11 cellular contexts compared by ENCODE assay signal in the genomic region with DNA sequence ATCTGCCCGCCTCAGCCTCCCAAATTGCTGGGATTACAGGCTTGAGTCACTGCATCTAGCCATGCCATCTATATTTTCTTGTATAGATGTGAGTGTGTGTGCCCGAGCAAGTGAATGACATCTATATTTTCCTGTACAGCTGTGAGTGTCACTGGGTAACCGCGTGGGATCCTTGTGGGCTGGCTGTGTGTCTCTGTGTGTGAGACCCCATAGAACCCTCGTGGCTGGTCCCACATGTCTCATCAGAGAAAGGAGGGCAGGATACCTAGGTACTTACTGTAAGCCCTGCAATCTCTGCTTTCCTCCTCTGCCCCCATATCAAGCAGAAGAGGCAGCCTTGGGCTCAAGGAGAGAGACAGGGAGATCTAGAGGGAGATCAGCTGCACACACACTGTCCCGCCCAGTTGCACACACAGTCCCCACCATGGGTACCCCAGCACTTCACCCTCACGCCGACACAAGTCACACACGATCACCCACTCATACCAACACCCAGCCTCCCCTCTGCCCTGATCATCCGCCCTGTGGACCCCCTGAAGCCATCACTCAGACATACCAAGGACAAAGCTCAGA. TPM values are rescaled to one million over a fixed set of nuclear protein-coding genes. Genes with fewer than 3 reads are reported as not detected.
DNase-seq lines count a peak whose midpoint lies in the region; ATAC-seq and TF ChIP-seq lines count a peak whose summit lies in the region.
"Had no signal": no experiment of that assay in that cellular context is flagged by ENCODE, and none has a peak within 500 bp of the region (broad histone marks: within the 10 kb centered on the region; RNA-seq: fewer than 3 reads in every experiment).

No MANE protein-coding gene starts in this region.

- H3F3A ChIP-seq in PC-3 (ENCODE audit: low read length, unreplicated experiment): no peaks in the 10 kb centered on the region

- in situ Hi-C loops in transverse colon (cut with MboI; ENCODE audit: low pct_ligation_motif_present in 1 of 4, low pct_unique_long_range_greater_than_20kb in 1 of 4, low sequenced_read_pairs in 3 of 4): no loop called here

- no TSS peak for BruUV-seq in PC-3 (replicated peaks; lab: Mats Ljungman, UMichigan)

- H3K36me3 Mint-ChIP-seq in activated CD4-positive, alpha-beta T cell treated with anti-CD3 and anti-CD28 coated beads, Interleukin-2, amount 10 ng/mL, durations not matched to agents 24 days and 14 days (ENCODE audit: low read depth): peaks cover 9% of the 10 kb centered on the region
- H3K36me3 Mint-ChIP-seq in immature natural killer cell: peaks cover 0 to 8% (median 0%) of the 10 kb centered on the region in 3 donors

- no peaks in the 10 kb centered on the region for H3K79me2 ChIP-seq in PC-3 (ENCODE audit: low read length)

- intact Hi-C loops in activated CD4-positive, alpha-beta T cell treated with anti-CD3 and anti-CD28 coated beads, Interleukin-2, amount 10 ng/mL, durations not matched to agents 24 days and 14 days (cut with micrococcal nuclease): loop anchor here (1.0 to 5.0 kb wide), 3 partner anchors 21 to 36 kb away; partner anchors contain the start of gene TUBB4A
- intact Hi-C loops in transverse colon (cut with DNase I; ENCODE audit: low total_unique reads) (no loop called here), PC-3 (cut with micrococcal nuclease) (no loop called here)

- H3K4me2 ChIP-seq in PC-3 (ENCODE audit: low read length): no peak overlapping the region

- CTCF ChIA-PET in PC-3 (lab: Charles Lee): no interaction called here

- H3K4me3 ChIP-seq in transverse colon (peak overlapping the region in 3 of 4 donors; percentile 23 to 44 (median 25)), PC-3 (ENCODE audit: low read length) (no peak overlapping the region)

- no peak overlapping the region for H3K9ac ChIP-seq in PC-3 (ENCODE audit: low read length)

- no peaks in the 10 kb centered on the region for H3K27me3 Mint-ChIP-seq in activated CD4-positive, alpha-beta T cell treated with anti-CD3 and anti-CD28 coated beads, Interleukin-2, amount 10 ng/mL, durations not matched to agents 24 days and 14 days
- peaks cover 0 to 15% (median 4%) of the 10 kb centered on the region in 3 donors for H3K27me3 Mint-ChIP-seq in immature natural killer cell (ENCODE audit: low read depth in 3 of 3)

- no peak for TF ChIP-seq EP300 in transverse colon (IDR thresholded peaks at IDR 0.05; ENCODE audit: low read depth)

- H3K9me3 ChIP-seq in transverse colon: no peaks in the 10 kb centered on the region
- no peaks in the 10 kb centered on the region for H3K9me3 ChIP-seq in PC-3 (ENCODE audit: low read length)

- H3K4me1 ChIP-seq in transverse colon (peaks cover 4 to 10% (median 7%) of the 10 kb centered on the region in 4 donors), PC-3 (ENCODE audit: insufficient read depth, low read length) (no peaks in the 10 kb centered on the region)

- POLR2A ChIA-PET in PC-3 (lab: Charles Lee; ENCODE audit: unreplicated experiment): interaction anchor here (0.6 kb wide), 2 partner anchors 115 to 120 kb away, joined by 4 to 24 read pairs; no protein-coding TSS in a partner anchor

- ATAC-seq in PC-3: no peak

- no peak overlapping the region for H2AFZ ChIP-seq in PC-3 (ENCODE audit: low read length)

- peak overlapping the region; percentile 96 for H3K27ac Mint-ChIP-seq in activated CD4-positive, alpha-beta T cell treated with anti-CD3 and anti-CD28 coated beads, Interleukin-2, amount 10 ng/mL, durations not matched to agents 24 days and 14 days
- H3K27ac Mint-ChIP-seq in immature natural killer cell: peak overlapping the region; percentile 99 to 100 (median 99)

- H3K9me2 ChIP-seq in PC-3 (replicated peaks; ENCODE audit: low read length): no peaks in the 10 kb centered on the region

- H3K27ac ChIP-seq in transverse colon (peak overlapping the region; percentile 11 to 64 (median 60)), PC-3 (ENCODE audit: low read length) (no peak overlapping the region)

- H3K36me3 ChIP-seq in transverse colon (no peaks in the 10 kb centered on the region), PC-3 (ENCODE audit: low read depth, low read length) (no peaks in the 10 kb centered on the region)

- DNase-seq in activated T-cell treated with anti-CD3 and anti-CD28 coated beads for 4 hours (peak; percentile 34), immature natural killer cell (peak; percentile 46 to 56 (median 54)), transverse colon (no peak), PC-3 (no peak), middle frontal gyrus (ENCODE audit: extremely low spot score, low spot score) (no peak), NCI-H748 treated with DMSO at 0.1 percent for 48 hours (lab: John Stamatoyannopoulos, UW) (no peak)
- no peak for DNase-seq in activated T-cell treated with anti-CD3 and anti-CD28 coated beads, Interleukin-2, amount 50 U/mL, for 1 hour
- peak; percentile 68 for DNase-seq in activated CD4-positive, alpha-beta T cell treated with anti-CD3 and anti-CD28 coated beads, Interleukin-2, amount 10 ng/mL, durations not matched to agents 24 days and 14 days
- DNase-seq: ACHN, NCI-H1436 treated with DMSO at 0.1 percent for 48 hours had no signal

- H3K27me3 ChIP-seq in transverse colon (peaks cover 12% of the 10 kb centered on the region), PC-3 (ENCODE audit: low read length) (no peaks in the 10 kb centered on the region)

- no peak for TF ChIP-seq POLR2A in transverse colon (IDR thresholded peaks at IDR 0.05)

- no peak for TF ChIP-seq CTCF in transverse colon (IDR thresholded peaks at IDR 0.05)
- TF ChIP-seq CTCF in PC-3 (conservative IDR thresholded peaks at IDR 0.05; ENCODE audit: low read depth, low read length): no peak

- no peaks in the 10 kb centered on the region for H3K9me3 Mint-ChIP-seq in activated CD4-positive, alpha-beta T cell treated with anti-CD3 and anti-CD28 coated beads, Interleukin-2, amount 10 ng/mL, durations not matched to agents 24 days and 14 days
- no peaks in the 10 kb centered on the region for H3K9me3 Mint-ChIP-seq in immature natural killer cell

- peak overlapping the region; percentile 99 for H3K4me3 Mint-ChIP-seq in activated CD4-positive, alpha-beta T cell treated with anti-CD3 and anti-CD28 coated beads, Interleukin-2, amount 10 ng/mL, durations not matched to agents 24 days and 14 days
- H3K4me3 Mint-ChIP-seq in immature natural killer cell: peak overlapping the region; percentile 93 to 99 (median 98)

- H4K20me1 ChIP-seq in PC-3 (ENCODE audit: low read length): no peaks in the 10 kb centered on the region

- WGBS in transverse colon (ENCODE audit: low coverage in 1 of 2), 2 donors: 55% methylated on average over 10 of the region's 10 CpGs; no CpG with 5 or more reads in 1 of the 2 donors

- peaks cover 23% of the 10 kb centered on the region for H3K4me1 Mint-ChIP-seq in activated CD4-positive, alpha-beta T cell treated with anti-CD3 and anti-CD28 coated beads, Interleukin-2, amount 10 ng/mL, durations not matched to agents 24 days and 14 days
- peaks cover 42 to 43% of the 10 kb centered on the region in 2 donors for H3K4me1 Mint-ChIP-seq in immature natural killer cell

RNA-seq across cellular contexts. Expression of gene DENND1C, which starts 0.7 kb away (rescaled TPM):
- 63.7 and 67.6 TPM in 2 replicates for total RNA-seq in activated CD4-positive, alpha-beta T cell treated with anti-CD3 and anti-CD28 coated beads, Interleukin-2, amount 10 ng/mL, durations not matched to agents 24 days and 14 days
- 100 to 1,000 TPM in 1 of 3 donors, 10 to 100 TPM in 2; 29.0 to 120 (median 32.9) TPM for polyA plus RNA-seq in immature natural killer cell
- total RNA-seq in transverse colon: 1 to 10 TPM in 3 of 4 donors, under 1 TPM in 1; 0.40 to 7.5 (median 5.0) TPM
- not detected in 2 replicates for total RNA-seq in PC-3 (2014; rRNA removed)
- total RNA-seq: frontal cortex had no signal

RNA-seq across cellular contexts. Expression of gene CRB3, which starts 16.9 kb away (rescaled TPM):
- total RNA-seq in activated CD4-positive, alpha-beta T cell treated with anti-CD3 and anti-CD28 coated beads, Interleukin-2, amount 10 ng/mL, durations not matched to agents 24 days and 14 days: 0.26 and 0.33 TPM in 2 replicates
- under 1 TPM in 1 of 3 donors, not detected in 2; 0.39 TPM for polyA plus RNA-seq in immature natural killer cell
- total RNA-seq in transverse colon (100 to 1,000 TPM in 3 of 4 donors, 10 to 100 TPM in 1; 57.9 to 391 (median 229) TPM), PC-3 (2014; rRNA removed) (67.4 and 71.3 TPM in 2 replicates)

RNA-seq across cellular contexts. Expression of gene TUBB4A, which starts 21.2 kb away (rescaled TPM):
- 2.8 and 3.3 TPM in 2 replicates for total RNA-seq in activated CD4-positive, alpha-beta T cell treated with anti-CD3 and anti-CD28 coated beads, Interleukin-2, amount 10 ng/mL, durations not matched to agents 24 days and 14 days
- polyA plus RNA-seq in immature natural killer cell: 1 to 10 TPM in 2 of 3 donors, under 1 TPM in 1; 0.86 to 3.0 (median 1.3) TPM
- 1 to 10 TPM in 2 of 4 donors, under 1 TPM in 1, not detected in 1; 0.60 to 1.3 (median 1.1) TPM for total RNA-seq in transverse colon
- total RNA-seq in PC-3 (2014; rRNA removed): 4.6 and 6.0 TPM in 2 replicates

RNA-seq across cellular contexts. Expression of gene SLC25A23, which starts 21.3 kb away (rescaled TPM):
- 21.0 and 22.0 TPM in 2 replicates for total RNA-seq in activated CD4-positive, alpha-beta T cell treated with anti-CD3 and anti-CD28 coated beads, Interleukin-2, amount 10 ng/mL, durations not matched to agents 24 days and 14 days
- polyA plus RNA-seq in immature natural killer cell: 10 to 100 TPM in 1 of 3 donors, 1 to 10 TPM in 1, under 1 TPM in 1; 0.61 to 14.7 (median 4.1) TPM
- total RNA-seq in transverse colon: 100 to 1,000 TPM in 3 of 4 donors, 10 to 100 TPM in 1; 77.2 to 216 (median 171) TPM
- total RNA-seq in PC-3 (2014; rRNA removed): 61.4 and 80.0 TPM in 2 replicates

RNA-seq across cellular contexts. Expression of gene SLC25A41, which starts 47.4 kb away (rescaled TPM):
- 0.19 and 0.24 TPM in 2 replicates for total RNA-seq in activated CD4-positive, alpha-beta T cell treated with anti-CD3 and anti-CD28 coated beads, Interleukin-2, amount 10 ng/mL, durations not matched to agents 24 days and 14 days
- polyA plus RNA-seq in immature natural killer cell: not detected
- total RNA-seq in transverse colon (under 1 TPM in 1 of 4 donors, not detected in 3; 0.32 TPM), PC-3 (2014; rRNA removed) (0.26 TPM in 1 of 2 replicates, not detected in the other)

Comparison
In these comparisons a context has a peak if more than half of its experiments do, and no peak if none do; other contexts are left out.
1. DNase-seq: peak in activated T-cell treated with anti-CD3 and anti-CD28 coated beads for 4 hours (single experiment), activated CD4-positive, alpha-beta T cell treated with anti-CD3 and anti-CD28 coated beads, Interleukin-2, amount 10 ng/mL, durations not matched to agents 24 days and 14 days (single experiment) and immature natural killer cell (3 of 3); none in activated T-cell treated with anti-CD3 and anti-CD28 coated beads, Interleukin-2, amount 50 U/mL, for 1 hour (single experiment), transverse colon (single experiment), PC-3 (single experiment), middle frontal gyrus (single experiment) and NCI-H748 treated with DMSO at 0.1 percent for 48 hours (single experiment).
2. RNA of gene CRB3, which starts 16.9 kb away (total RNA-seq): 57.9 to 391 TPM in transverse colon and 67.4 to 71.3 TPM in PC-3; 0.26 to 0.33 TPM in activated CD4-positive, alpha-beta T cell treated with anti-CD3 and anti-CD28 coated beads, Interleukin-2, amount 10 ng/mL, durations not matched to agents 24 days and 14 days; every median in the first group is over 10 times any median in the second.